8 cellular contexts compared by ENCODE assay signal in the genomic region with DNA sequence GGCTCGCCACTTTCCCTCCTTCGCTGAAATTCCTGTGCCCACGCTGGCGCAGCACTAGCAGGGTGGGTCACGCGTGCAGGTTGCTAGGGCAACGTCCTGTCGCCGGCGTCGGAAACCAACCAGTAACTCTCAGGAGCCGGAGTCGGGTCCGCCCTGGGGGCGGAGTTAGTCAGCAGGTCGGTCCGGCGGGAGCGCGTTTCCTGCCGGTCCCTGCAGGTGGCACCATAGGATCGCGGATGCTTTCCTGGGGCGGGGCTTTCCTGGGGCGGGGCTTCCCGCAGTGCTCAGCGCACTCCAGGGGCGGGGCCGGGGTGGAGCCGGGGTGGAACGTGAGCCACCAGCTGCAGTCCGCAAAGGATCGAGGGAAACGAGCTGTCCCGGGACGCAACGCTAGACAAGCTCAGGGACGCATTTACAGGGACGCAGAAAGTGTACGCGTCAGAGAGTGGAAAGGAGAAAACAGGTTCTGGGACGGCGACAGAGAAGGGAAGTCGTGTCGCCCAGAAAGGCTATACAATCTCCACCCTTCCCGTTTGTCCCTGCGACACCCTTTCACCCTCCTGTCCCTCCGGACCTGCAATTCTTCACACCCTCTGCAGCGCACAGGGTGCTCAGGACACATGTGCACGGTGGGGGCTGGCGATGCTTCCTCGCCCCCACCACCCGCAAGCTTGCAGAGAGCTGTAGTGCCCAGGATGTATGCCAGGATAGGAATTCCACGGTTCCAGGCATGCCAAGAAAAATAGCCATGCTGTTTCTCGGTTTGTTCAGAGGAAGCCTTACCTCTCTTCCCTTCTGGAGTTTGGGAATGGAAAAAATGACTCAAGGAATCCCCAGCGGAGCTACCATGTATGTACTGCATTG. TPM values are rescaled to one million over a fixed set of nuclear protein-coding genes. Genes with fewer than 3 reads are reported as not detected.
A peak's percentile ranks its signal among the peaks of the same experiment; 100 is the strongest.
DNase-seq lines count a peak whose midpoint lies in the region; ATAC-seq and TF ChIP-seq lines count a peak whose summit lies in the region.

No MANE protein-coding gene starts in this region.

- no peaks in the 10 kb centered on the region for H3K9me3 Mint-ChIP-seq in activated naive CD8-positive, alpha-beta T cell (ENCODE audit: low read depth)

- peaks cover 27% of the 10 kb centered on the region for H3K4me1 Mint-ChIP-seq in activated naive CD8-positive, alpha-beta T cell (ENCODE audit: low read depth)

- H3K9me3 ChIP-seq in osteoblast (ENCODE audit: low read depth, low read length) = no peaks in the 10 kb centered on the region
- no peaks in the 10 kb centered on the region for H3K9me3 ChIP-seq in testis

- H3K4me1 ChIP-seq in osteoblast (ENCODE audit: insufficient read depth, low read length) = peaks cover 35% of the 10 kb centered on the region
- H3K4me1 ChIP-seq in testis = peaks cover 31% of the 10 kb centered on the region

- no peaks in the 10 kb centered on the region for H3K36me3 Mint-ChIP-seq in activated naive CD8-positive, alpha-beta T cell

- TF ChIP-seq CTCF in GM10248 (IDR thresholded peaks at IDR 0.05; ENCODE audit: control extremely low read depth, extremely low read depth, low read depth, missing control alignments) (peak; percentile 84), osteoblast (IDR thresholded peaks at IDR 0.05; ENCODE audit: extremely low read depth, low read depth, low read length) (peak; percentile 66), testis (IDR thresholded peaks at IDR 0.05) (peak; percentile 79 to 87 (median 86))

- peak overlapping the region; percentile 56 for H3K27ac Mint-ChIP-seq in activated naive CD8-positive, alpha-beta T cell

- DNase-seq in GM10248 (ENCODE audit: extremely low spot score) (peak; percentile 96), NCI-H1105 treated with DMSO at 0.1 percent for 48 hours (lab: John Stamatoyannopoulos, UW) (peak; percentile 94), SKM-1 (lab: John Stamatoyannopoulos, UW; ENCODE audit: unreplicated experiment) (peak; percentile 76), glomerular visceral epithelial cell (ENCODE audit: extremely low spot score) (peak; percentile 98), osteoblast (ENCODE audit: insufficient read length, low spot score, missing footprints) (peak; percentile 96), testis (peak; percentile 99)

- H3K4me2 ChIP-seq in osteoblast (ENCODE audit: insufficient read depth, low read length) = peak overlapping the region; percentile 98

- H3K36me3 ChIP-seq in osteoblast (ENCODE audit: insufficient read depth, low read length) (no peaks in the 10 kb centered on the region), testis (ENCODE audit: low read depth, missing control alignments) (no peaks in the 10 kb centered on the region)

- H3K27me3 Mint-ChIP-seq in activated naive CD8-positive, alpha-beta T cell = peaks cover 19% of the 10 kb centered on the region

- H3K4me3 ChIP-seq in osteoblast (ENCODE audit: insufficient read depth, low read length) (peak overlapping the region; percentile 70), testis (peak overlapping the region; percentile 36 to 39)

- intact Hi-C loops in testis (cut with DNase I; ENCODE audit: low total_unique reads) = no loop called here

- H3K79me2 ChIP-seq in osteoblast (ENCODE audit: insufficient read depth, low read length) = no peaks in the 10 kb centered on the region

- peak; percentile 84 for ATAC-seq in HG02678 (IDR thresholded peaks at IDR 0.05; ENCODE audit: unreplicated experiment)

- peak overlapping the region; percentile 90 for H3K4me3 Mint-ChIP-seq in activated naive CD8-positive, alpha-beta T cell

- H3K27ac ChIP-seq in osteoblast (ENCODE audit: low read depth, low read length) = peak overlapping the region; percentile 82
- H3K27ac ChIP-seq in testis = peak overlapping the region in 1 of 2 donors; percentile 36

- POLR2A ChIA-PET in GM10248 (lab: Yijun Ruan, JAX) = no interaction called here

- CTCF ChIA-PET in GM10248 (lab: Yijun Ruan, JAX) = interaction anchor here (0.6 to 7.4 kb wide), 53 partner anchors 10 to 854 kb away, joined by 3 to 195 read pairs (median 4); a partner anchor contains a TSS

- H4K20me1 ChIP-seq in osteoblast (ENCODE audit: insufficient read depth, low read length) = no peaks in the 10 kb centered on the region

- peak overlapping the region; percentile 31 for H2AFZ ChIP-seq in osteoblast (ENCODE audit: low read length)

- WGBS in testis, 2 donors = 0% methylated on average over 32 to 51 of the region's 56 CpGs

- no peak for TF ChIP-seq POLR2A in testis (IDR thresholded peaks at IDR 0.05)

- H3K27me3 ChIP-seq in osteoblast (ENCODE audit: insufficient read depth, low read length) = no peaks in the 10 kb centered on the region
- H3K27me3 ChIP-seq in testis = no peaks in the 10 kb centered on the region

RNA-seq across cellular contexts. Expression of a gene that starts 12.3 kb away (rescaled TPM):
- total RNA-seq in osteoblast (117 and 121 TPM in 2 replicates), testis (10 to 100 TPM; 13.2 to 14.7 TPM)
- polyA plus RNA-seq in testis (ENCODE audit: insufficient read depth, low read depth, low replicate concordance) = 47.6 TPM

RNA-seq across cellular contexts. Expression of a gene that starts 22.9 kb away (rescaled TPM):
- total RNA-seq in osteoblast (144 and 165 TPM in 2 replicates), testis (100 to 1,000 TPM; 180 to 199 TPM)
- polyA plus RNA-seq in testis (ENCODE audit: insufficient read depth, low read depth, low replicate concordance) = 193 TPM

RNA-seq across cellular contexts. Expression of a gene that starts 54.4 kb away (rescaled TPM):
- total RNA-seq in osteoblast = 46.6 and 50.3 TPM in 2 replicates
- 100 to 1,000 TPM; 221 to 281 TPM for total RNA-seq in testis
- 192 TPM for polyA plus RNA-seq in testis (ENCODE audit: insufficient read depth, low read depth, low replicate concordance)
